1 cellular context compared by ENCODE assay signal in genomic region chr16:50539053-50539615, GRCh38.
A peak's percentile ranks its signal among the peaks of the same experiment; 100 is the strongest.
TF ChIP-seq lines count a peak whose summit lies in the region.

No MANE protein-coding gene starts in this region.

TF ChIP-seq in HepG2, 621 proteins besides CTCF, POLR2A, EP300 and RAD21 (continued from another document and continues in another):
- TF ChIP-seq ZNF574 (CRISPR knock-in tag; IDR thresholded peaks at IDR 0.05) (peak; percentile 70; the same call in 1 of the 2 replicates), MLX (CRISPR knock-in tag; IDR thresholded peaks at IDR 0.05) (peak; percentile 72), HNF1B (CRISPR knock-in tag; IDR thresholded peaks at IDR 0.05) (peak; percentile 94), AHDC1 (CRISPR knock-in tag; IDR thresholded peaks at IDR 0.05; ENCODE audit: borderline replicate concordance) (no peak), SNAPC2 (CRISPR knock-in tag; IDR thresholded peaks at IDR 0.05) (no peak; the same call in 1 of the 2 replicates), HIVEP1 (CRISPR knock-in tag; IDR thresholded peaks at IDR 0.05) (peak; percentile 66; the same call in 1 of the 2 replicates), CBFB (CRISPR knock-in tag; IDR thresholded peaks at IDR 0.05) (no peak), SAP130 (CRISPR knock-in tag; IDR thresholded peaks at IDR 0.05; ENCODE audit: low read depth) (peak; percentile 92), HOXA3 (CRISPR knock-in tag; IDR thresholded peaks at IDR 0.05) (peak; percentile 58; the same call in 1 of the 2 replicates), ZNF205 (CRISPR knock-in tag; IDR thresholded peaks at IDR 0.05) (peak; percentile 32; the same call in 1 of the 2 replicates), NFE2 (CRISPR knock-in tag; IDR thresholded peaks at IDR 0.05) (no peak), ATF4 (CRISPR knock-in tag; IDR thresholded peaks at IDR 0.05) (no peak), ZNF414 (CRISPR knock-in tag; IDR thresholded peaks at IDR 0.05) (no peak), THYN1 (CRISPR knock-in tag; IDR thresholded peaks at IDR 0.05; ENCODE audit: borderline replicate concordance, low read depth) (no peak), CSRNP1 (CRISPR knock-in tag; IDR thresholded peaks at IDR 0.05) (no peak), PPARG (CRISPR knock-in tag; conservative IDR thresholded peaks at IDR 0.05) (peak; percentile 76), RELA (CRISPR knock-in tag; IDR thresholded peaks at IDR 0.05) (peak; percentile 59; the same call in 1 of the 2 replicates), PTBP1 (IDR thresholded peaks at IDR 0.05; ENCODE audit: low read depth, low read length, poor library complexity, severe bottlenecking) (no peak), KDM5A (IDR thresholded peaks at IDR 0.05; ENCODE audit: borderline replicate concordance, low read length) (peak; percentile 63; the same call in 1 of the 2 replicates), ZNF18 (CRISPR knock-in tag; IDR thresholded peaks at IDR 0.05; ENCODE audit: insufficient replicate concordance) (no peak), SOX6 (IDR thresholded peaks at IDR 0.05) (no peak), SOX6 (CRISPR knock-in tag; IDR thresholded peaks at IDR 0.05) (peak; percentile 97), UBTF (CRISPR knock-in tag; IDR thresholded peaks at IDR 0.05) (no peak; the same call in 1 of the 2 replicates), MIER2 (CRISPR knock-in tag; IDR thresholded peaks at IDR 0.05) (peak; percentile 53; the same call in 1 of the 2 replicates), GRHL1 (CRISPR knock-in tag; conservative IDR thresholded peaks at IDR 0.05) (no peak), ZNF550 (CRISPR knock-in tag; IDR thresholded peaks at IDR 0.05; ENCODE audit: borderline replicate concordance) (no peak), ZNF749 (CRISPR knock-in tag; IDR thresholded peaks at IDR 0.05; ENCODE audit: borderline replicate concordance) (no peak), ZNF33A (CRISPR knock-in tag; IDR thresholded peaks at IDR 0.05; ENCODE audit: borderline replicate concordance) (no peak), ARHGAP35 (CRISPR knock-in tag; IDR thresholded peaks at IDR 0.05; ENCODE audit: borderline replicate concordance) (no peak), ZNF747 (CRISPR knock-in tag; IDR thresholded peaks at IDR 0.05; ENCODE audit: borderline replicate concordance) (no peak), TCF7L2 (IDR thresholded peaks at IDR 0.05; ENCODE audit: low read depth, low read length) (peak; percentile 98), TOE1 (CRISPR knock-in tag; IDR thresholded peaks at IDR 0.05) (no peak), ZNF143 (CRISPR knock-in tag; IDR thresholded peaks at IDR 0.05) (no peak), ZNF615 (CRISPR knock-in tag; IDR thresholded peaks at IDR 0.05; ENCODE audit: borderline replicate concordance) (peak; percentile 13; the same call in 1 of the 2 replicates), ZNF782 (CRISPR knock-in tag; IDR thresholded peaks at IDR 0.05; ENCODE audit: borderline replicate concordance) (no peak), ZNF264 (CRISPR knock-in tag; IDR thresholded peaks at IDR 0.05) (0 out of 2 replicates have a peak, but pooled peaks have one; percentile 19), ZBTB26 (CRISPR knock-in tag; IDR thresholded peaks at IDR 0.05; ENCODE audit: borderline replicate concordance) (no peak), SOX5 (CRISPR knock-in tag; IDR thresholded peaks at IDR 0.05; ENCODE audit: borderline replicate concordance) (peak; percentile 90)
